1 cellular context compared by ENCODE assay signal in the genomic region with DNA sequence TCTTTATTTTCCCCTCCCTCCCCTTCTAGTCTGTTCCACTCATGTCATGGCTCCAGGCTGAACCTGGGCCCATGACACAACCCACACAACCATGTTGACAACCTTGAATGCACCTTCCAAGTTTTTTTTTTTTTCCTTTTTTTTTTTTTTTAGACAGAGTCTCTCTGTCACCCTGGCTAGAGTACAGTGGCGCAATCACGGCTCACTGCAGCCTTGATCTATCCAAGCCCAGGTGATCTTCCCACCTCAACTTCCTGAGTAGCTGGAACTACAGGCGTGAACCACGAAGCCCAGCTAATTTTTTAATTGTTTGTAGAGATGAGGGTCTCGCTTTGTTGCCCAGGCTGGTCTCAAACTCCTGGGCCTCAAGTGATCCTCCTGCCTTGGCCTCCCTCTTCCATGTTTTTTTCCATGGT.
TF ChIP-seq lines count a peak whose summit lies in the region.

No MANE protein-coding gene starts in this region.

TF ChIP-seq in HepG2, 621 proteins besides CTCF, POLR2A, EP300 and RAD21 (continued from another document and continues in another):
- TF ChIP-seq, protein P1, sequence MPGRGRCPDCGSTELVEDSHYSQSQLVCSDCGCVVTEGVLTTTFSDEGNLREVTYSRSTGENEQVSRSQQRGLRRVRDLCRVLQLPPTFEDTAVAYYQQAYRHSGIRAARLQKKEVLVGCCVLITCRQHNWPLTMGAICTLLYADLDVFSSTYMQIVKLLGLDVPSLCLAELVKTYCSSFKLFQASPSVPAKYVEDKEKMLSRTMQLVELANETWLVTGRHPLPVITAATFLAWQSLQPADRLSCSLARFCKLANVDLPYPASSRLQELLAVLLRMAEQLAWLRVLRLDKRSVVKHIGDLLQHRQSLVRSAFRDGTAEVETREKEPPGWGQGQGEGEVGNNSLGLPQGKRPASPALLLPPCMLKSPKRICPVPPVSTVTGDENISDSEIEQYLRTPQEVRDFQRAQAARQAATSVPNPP (CRISPR knock-in tag; IDR thresholded peaks at IDR 0.05), result 0 out of 2 replicates have a peak, but pooled peaks have one; percentile 26
- TF ChIP-seq ZNF788 (CRISPR knock-in tag; IDR thresholded peaks at IDR 0.05; ENCODE audit: borderline replicate concordance) (peak; percentile 84; the same call in 1 of the 2 replicates), ETV6 (CRISPR knock-in tag; conservative IDR thresholded peaks at IDR 0.05) (no peak), ZBTB1 (CRISPR knock-in tag; IDR thresholded peaks at IDR 0.05; ENCODE audit: borderline replicate concordance) (no peak), BRCA1 (CRISPR knock-in tag; IDR thresholded peaks at IDR 0.05) (no peak), ZNF713 (CRISPR knock-in tag; IDR thresholded peaks at IDR 0.05) (no peak), RXRB (CRISPR knock-in tag; IDR thresholded peaks at IDR 0.05; ENCODE audit: borderline replicate concordance) (peak; percentile 93), ZSCAN12 (CRISPR knock-in tag; IDR thresholded peaks at IDR 0.05) (no peak), KMT2B (CRISPR knock-in tag; IDR thresholded peaks at IDR 0.05) (peak; percentile 28; the same call in 1 of the 2 replicates), HDAC6 (IDR thresholded peaks at IDR 0.05; ENCODE audit: low read depth, low read length) (no peak), ZNF329 (CRISPR knock-in tag; IDR thresholded peaks at IDR 0.05; ENCODE audit: low read depth) (no peak), ZNF619 (CRISPR knock-in tag; IDR thresholded peaks at IDR 0.05) (no peak), ZNF614 (CRISPR knock-in tag; IDR thresholded peaks at IDR 0.05; ENCODE audit: borderline replicate concordance) (peak; percentile 76; the same call in 1 of the 2 replicates), PAX8 (CRISPR knock-in tag; IDR thresholded peaks at IDR 0.05; ENCODE audit: borderline replicate concordance) (no peak), ZMYM4 (CRISPR knock-in tag; IDR thresholded peaks at IDR 0.05) (peak; percentile 66), MIXL1 (CRISPR knock-in tag; IDR thresholded peaks at IDR 0.05) (peak; percentile 79), MTA1 (CRISPR knock-in tag; IDR thresholded peaks at IDR 0.05; ENCODE audit: borderline replicate concordance) (0 out of 2 replicates have a peak, but pooled peaks have one; percentile 34), ZNF256 (CRISPR knock-in tag; conservative IDR thresholded peaks at IDR 0.05) (no peak), ZNF235 (CRISPR knock-in tag; IDR thresholded peaks at IDR 0.05; ENCODE audit: borderline replicate concordance) (no peak), MAFK (conservative IDR thresholded peaks at IDR 0.05 in 1 of 2, IDR thresholded peaks at IDR 0.05 in 1 of 2; ENCODE audit: low read length in 2 of 2) (no peak), CEBPG (CRISPR knock-in tag; IDR thresholded peaks at IDR 0.05) (peak; percentile 95), ZNF205 (CRISPR knock-in tag; IDR thresholded peaks at IDR 0.05) (no peak), CCAR2 (optimal IDR thresholded peaks at IDR 0.05; ENCODE audit: low read depth, low read length) (peak; percentile 83), SSRP1 (CRISPR knock-in tag; IDR thresholded peaks at IDR 0.05) (peak; percentile 49; the same call in 1 of the 2 replicates), ZNF207 (IDR thresholded peaks at IDR 0.05; ENCODE audit: borderline replicate concordance) (no peak), SMC3 (IDR thresholded peaks at IDR 0.05; ENCODE audit: low read length) (no peak; the same call in 1 of the 2 replicates), ZNF564 (CRISPR knock-in tag; IDR thresholded peaks at IDR 0.05) (0 out of 2 replicates have a peak, but pooled peaks have one; percentile 47), ZNF672 (CRISPR knock-in tag; IDR thresholded peaks at IDR 0.05) (no peak), SMAD1 (CRISPR knock-in tag; IDR thresholded peaks at IDR 0.05; ENCODE audit: borderline replicate concordance, low read depth) (no peak), SRY (CRISPR knock-in tag; IDR thresholded peaks at IDR 0.05) (no peak; the same call in 1 of the 2 replicates), HDAC2 (CRISPR knock-in tag; IDR thresholded peaks at IDR 0.05) (peak; percentile 82), ZNF841 (CRISPR knock-in tag; IDR thresholded peaks at IDR 0.05; ENCODE audit: borderline replicate concordance) (no peak), MXI1 (IDR thresholded peaks at IDR 0.05; ENCODE audit: borderline replicate concordance, low read depth, low read length) (peak; percentile 10; the same call in 1 of the 3 replicates), NFATC3 (CRISPR knock-in tag; IDR thresholded peaks at IDR 0.05) (no peak), THAP11 (CRISPR knock-in tag; IDR thresholded peaks at IDR 0.05) (peak; percentile 63; the same call in 1 of the 2 replicates)
- TF ChIP-seq, protein P2, sequence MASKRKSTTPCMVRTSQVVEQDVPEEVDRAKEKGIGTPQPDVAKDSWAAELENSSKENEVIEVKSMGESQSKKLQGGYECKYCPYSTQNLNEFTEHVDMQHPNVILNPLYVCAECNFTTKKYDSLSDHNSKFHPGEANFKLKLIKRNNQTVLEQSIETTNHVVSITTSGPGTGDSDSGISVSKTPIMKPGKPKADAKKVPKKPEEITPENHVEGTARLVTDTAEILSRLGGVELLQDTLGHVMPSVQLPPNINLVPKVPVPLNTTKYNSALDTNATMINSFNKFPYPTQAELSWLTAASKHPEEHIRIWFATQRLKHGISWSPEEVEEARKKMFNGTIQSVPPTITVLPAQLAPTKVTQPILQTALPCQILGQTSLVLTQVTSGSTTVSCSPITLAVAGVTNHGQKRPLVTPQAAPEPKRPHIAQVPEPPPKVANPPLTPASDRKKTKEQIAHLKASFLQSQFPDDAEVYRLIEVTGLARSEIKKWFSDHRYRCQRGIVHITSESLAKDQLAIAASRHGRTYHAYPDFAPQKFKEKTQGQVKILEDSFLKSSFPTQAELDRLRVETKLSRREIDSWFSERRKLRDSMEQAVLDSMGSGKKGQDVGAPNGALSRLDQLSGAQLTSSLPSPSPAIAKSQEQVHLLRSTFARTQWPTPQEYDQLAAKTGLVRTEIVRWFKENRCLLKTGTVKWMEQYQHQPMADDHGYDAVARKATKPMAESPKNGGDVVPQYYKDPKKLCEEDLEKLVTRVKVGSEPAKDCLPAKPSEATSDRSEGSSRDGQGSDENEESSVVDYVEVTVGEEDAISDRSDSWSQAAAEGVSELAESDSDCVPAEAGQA (IDR thresholded peaks at IDR 0.05; ENCODE audit: low read depth), result no peak
- TF ChIP-seq, protein P2 (CRISPR knock-in tag; IDR thresholded peaks at IDR 0.05; ENCODE audit: borderline replicate concordance), result no peak
- TF ChIP-seq, protein P3, sequence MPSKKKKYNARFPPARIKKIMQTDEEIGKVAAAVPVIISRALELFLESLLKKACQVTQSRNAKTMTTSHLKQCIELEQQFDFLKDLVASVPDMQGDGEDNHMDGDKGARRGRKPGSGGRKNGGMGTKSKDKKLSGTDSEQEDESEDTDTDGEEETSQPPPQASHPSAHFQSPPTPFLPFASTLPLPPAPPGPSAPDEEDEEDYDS (CRISPR knock-in tag; IDR thresholded peaks at IDR 0.05), result peak; percentile 21; the same call in 1 of the 2 replicates
- TF ChIP-seq, protein P4, sequence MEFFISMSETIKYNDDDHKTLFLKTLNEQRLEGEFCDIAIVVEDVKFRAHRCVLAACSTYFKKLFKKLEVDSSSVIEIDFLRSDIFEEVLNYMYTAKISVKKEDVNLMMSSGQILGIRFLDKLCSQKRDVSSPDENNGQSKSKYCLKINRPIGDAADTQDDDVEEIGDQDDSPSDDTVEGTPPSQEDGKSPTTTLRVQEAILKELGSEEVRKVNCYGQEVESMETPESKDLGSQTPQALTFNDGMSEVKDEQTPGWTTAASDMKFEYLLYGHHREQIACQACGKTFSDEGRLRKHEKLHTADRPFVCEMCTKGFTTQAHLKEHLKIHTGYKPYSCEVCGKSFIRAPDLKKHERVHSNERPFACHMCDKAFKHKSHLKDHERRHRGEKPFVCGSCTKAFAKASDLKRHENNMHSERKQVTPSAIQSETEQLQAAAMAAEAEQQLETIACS (CRISPR knock-in tag; IDR thresholded peaks at IDR 0.05), result no peak
- TF ChIP-seq, protein P5, sequence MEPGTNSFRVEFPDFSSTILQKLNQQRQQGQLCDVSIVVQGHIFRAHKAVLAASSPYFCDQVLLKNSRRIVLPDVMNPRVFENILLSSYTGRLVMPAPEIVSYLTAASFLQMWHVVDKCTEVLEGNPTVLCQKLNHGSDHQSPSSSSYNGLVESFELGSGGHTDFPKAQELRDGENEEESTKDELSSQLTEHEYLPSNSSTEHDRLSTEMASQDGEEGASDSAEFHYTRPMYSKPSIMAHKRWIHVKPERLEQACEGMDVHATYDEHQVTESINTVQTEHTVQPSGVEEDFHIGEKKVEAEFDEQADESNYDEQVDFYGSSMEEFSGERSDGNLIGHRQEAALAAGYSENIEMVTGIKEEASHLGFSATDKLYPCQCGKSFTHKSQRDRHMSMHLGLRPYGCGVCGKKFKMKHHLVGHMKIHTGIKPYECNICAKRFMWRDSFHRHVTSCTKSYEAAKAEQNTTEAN (CRISPR knock-in tag; conservative IDR thresholded peaks at IDR 0.05), result peak; percentile 89
- TF ChIP-seq, protein P6, sequence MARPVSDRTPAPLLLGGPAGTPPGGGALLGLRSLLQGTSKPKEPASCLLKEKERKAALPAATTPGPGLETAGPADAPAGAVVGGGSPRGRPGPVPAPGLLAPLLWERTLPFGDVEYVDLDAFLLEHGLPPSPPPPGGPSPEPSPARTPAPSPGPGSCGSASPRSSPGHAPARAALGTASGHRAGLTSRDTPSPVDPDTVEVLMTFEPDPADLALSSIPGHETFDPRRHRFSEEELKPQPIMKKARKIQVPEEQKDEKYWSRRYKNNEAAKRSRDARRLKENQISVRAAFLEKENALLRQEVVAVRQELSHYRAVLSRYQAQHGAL (CRISPR knock-in tag; IDR thresholded peaks at IDR 0.05; ENCODE audit: not compliant biosample characterization), result no peak
- TF ChIP-seq, protein P7, sequence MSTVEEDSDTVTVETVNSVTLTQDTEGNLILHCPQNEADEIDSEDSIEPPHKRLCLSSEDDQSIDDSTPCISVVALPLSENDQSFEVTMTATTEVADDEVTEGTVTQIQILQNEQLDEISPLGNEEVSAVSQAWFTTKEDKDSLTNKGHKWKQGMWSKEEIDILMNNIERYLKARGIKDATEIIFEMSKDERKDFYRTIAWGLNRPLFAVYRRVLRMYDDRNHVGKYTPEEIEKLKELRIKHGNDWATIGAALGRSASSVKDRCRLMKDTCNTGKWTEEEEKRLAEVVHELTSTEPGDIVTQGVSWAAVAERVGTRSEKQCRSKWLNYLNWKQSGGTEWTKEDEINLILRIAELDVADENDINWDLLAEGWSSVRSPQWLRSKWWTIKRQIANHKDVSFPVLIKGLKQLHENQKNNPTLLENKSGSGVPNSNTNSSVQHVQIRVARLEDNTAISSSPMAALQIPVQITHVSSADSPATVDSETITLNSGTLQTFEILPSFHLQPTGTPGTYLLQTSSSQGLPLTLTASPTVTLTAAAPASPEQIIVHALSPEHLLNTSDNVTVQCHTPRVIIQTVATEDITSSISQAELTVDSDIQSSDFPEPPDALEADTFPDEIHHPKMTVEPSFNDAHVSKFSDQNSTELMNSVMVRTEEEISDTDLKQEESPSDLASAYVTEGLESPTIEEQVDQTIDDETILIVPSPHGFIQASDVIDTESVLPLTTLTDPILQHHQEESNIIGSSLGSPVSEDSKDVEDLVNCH (CRISPR knock-in tag; IDR thresholded peaks at IDR 0.05), result no peak
- TF ChIP-seq, protein P8, sequence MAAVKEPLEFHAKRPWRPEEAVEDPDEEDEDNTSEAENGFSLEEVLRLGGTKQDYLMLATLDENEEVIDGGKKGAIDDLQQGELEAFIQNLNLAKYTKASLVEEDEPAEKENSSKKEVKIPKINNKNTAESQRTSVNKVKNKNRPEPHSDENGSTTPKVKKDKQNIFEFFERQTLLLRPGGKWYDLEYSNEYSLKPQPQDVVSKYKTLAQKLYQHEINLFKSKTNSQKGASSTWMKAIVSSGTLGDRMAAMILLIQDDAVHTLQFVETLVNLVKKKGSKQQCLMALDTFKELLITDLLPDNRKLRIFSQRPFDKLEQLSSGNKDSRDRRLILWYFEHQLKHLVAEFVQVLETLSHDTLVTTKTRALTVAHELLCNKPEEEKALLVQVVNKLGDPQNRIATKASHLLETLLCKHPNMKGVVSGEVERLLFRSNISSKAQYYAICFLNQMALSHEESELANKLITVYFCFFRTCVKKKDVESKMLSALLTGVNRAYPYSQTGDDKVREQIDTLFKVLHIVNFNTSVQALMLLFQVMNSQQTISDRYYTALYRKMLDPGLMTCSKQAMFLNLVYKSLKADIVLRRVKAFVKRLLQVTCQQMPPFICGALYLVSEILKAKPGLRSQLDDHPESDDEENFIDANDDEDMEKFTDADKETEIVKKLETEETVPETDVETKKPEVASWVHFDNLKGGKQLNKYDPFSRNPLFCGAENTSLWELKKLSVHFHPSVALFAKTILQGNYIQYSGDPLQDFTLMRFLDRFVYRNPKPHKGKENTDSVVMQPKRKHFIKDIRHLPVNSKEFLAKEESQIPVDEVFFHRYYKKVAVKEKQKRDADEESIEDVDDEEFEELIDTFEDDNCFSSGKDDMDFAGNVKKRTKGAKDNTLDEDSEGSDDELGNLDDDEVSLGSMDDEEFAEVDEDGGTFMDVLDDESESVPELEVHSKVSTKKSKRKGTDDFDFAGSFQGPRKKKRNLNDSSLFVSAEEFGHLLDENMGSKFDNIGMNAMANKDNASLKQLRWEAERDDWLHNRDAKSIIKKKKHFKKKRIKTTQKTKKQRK (IDR thresholded peaks at IDR 0.05; ENCODE audit: low read length), result no peak
- TF ChIP-seq, protein P9, sequence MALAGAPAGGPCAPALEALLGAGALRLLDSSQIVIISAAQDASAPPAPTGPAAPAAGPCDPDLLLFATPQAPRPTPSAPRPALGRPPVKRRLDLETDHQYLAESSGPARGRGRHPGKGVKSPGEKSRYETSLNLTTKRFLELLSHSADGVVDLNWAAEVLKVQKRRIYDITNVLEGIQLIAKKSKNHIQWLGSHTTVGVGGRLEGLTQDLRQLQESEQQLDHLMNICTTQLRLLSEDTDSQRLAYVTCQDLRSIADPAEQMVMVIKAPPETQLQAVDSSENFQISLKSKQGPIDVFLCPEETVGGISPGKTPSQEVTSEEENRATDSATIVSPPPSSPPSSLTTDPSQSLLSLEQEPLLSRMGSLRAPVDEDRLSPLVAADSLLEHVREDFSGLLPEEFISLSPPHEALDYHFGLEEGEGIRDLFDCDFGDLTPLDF (CRISPR knock-in tag; IDR thresholded peaks at IDR 0.05), result no peak
- TF ChIP-seq, protein P10, sequence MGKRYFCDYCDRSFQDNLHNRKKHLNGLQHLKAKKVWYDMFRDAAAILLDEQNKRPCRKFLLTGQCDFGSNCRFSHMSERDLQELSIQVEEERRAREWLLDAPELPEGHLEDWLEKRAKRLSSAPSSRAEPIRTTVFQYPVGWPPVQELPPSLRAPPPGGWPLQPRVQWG (CRISPR knock-in tag; IDR thresholded peaks at IDR 0.05; ENCODE audit: borderline replicate concordance, low read depth), result no peak
